Comparison of ENCODE assay signal across 24 cellular contexts in the genomic region with DNA sequence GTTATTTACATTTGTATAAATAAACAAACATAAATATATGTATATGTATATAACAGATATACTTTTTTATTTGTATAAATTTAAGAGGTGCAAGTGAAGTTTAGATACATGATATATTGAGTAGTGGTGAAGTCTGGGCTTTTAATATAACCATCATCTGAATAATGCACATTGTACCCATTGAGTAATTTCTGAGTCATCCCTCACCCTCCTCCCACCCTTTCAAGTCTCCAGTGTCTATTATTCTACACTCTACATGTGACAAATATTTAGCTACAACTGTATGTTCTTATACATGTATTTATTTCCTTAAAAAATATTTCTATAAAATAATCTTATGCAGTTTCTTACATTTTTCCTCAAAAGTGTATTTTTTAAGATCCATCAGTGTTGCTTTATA.
"Had no signal": no experiment of that assay in that cellular context is flagged by ENCODE, and none has a peak within 500 bp of the region (broad histone marks: within the 10 kb centered on the region; RNA-seq: fewer than 3 reads in every experiment).

No MANE protein-coding gene starts in this region.

- H3K4me1 ChIP-seq: prostate gland, spleen, testis, uterus had no signal

- H3K27ac ChIP-seq: cardiac muscle cell, gastrocnemius medialis, neutrophil, ovary, prostate gland, spleen, testis, uterus had no signal

- ATAC-seq: activated CD4-positive, alpha-beta T cell treated with anti-CD3 and anti-CD28 coated beads for 36 hours; activated T-helper 17 cell treated with anti-CD3 and anti-CD28 coated beads, Interleukin-2, amount 50 U/mL, for 72 hours; gastrocnemius medialis; left cardiac atrium had no signal

- H3K27me3 ChIP-seq: cardiac muscle cell, gastrocnemius medialis, neutrophil, ovary, spleen, testis, uterus had no signal

- H3K36me3 ChIP-seq: cardiac muscle cell, gastrocnemius medialis, neutrophil, ovary, prostate gland, spleen, uterus had no signal

- DNase-seq: activated B cell treated with CpG ODN at 0.5 μM for 24 hours; activated CD4-positive, alpha-beta T cell treated with anti-CD3 and anti-CD28 coated beads for 36 hours; activated CD4-positive, alpha-beta T cell treated with anti-CD3 and anti-CD28 coated beads, Interleukin-2, amount 50 U/mL, for 4 hours; activated CD8-positive, alpha-beta memory T cell treated with anti-CD3 and anti-CD28 coated beads for 24 hours; activated CD8-positive, alpha-beta memory T cell treated with anti-CD3 and anti-CD28 coated beads, Interleukin-2, amount 50 U/mL, for 4 hours; activated naive CD4-positive, alpha-beta T cell treated with Interleukin-2 at 50 U/mL for 16 hours; activated naive CD8-positive, alpha-beta T cell treated with anti-CD3 and anti-CD28 coated beads for 36 hours; activated T-cell treated with anti-CD3 and anti-CD28 coated beads, Interleukin-2, amount 50 U/mL, for 24 hours; amniotic stem cell; gastrocnemius medialis; head of caudate nucleus; islet precursor cell; left cardiac atrium; ovary; spleen; stimulated activated CD4-positive, alpha-beta T cell treated with anti-CD3 and anti-CD28 coated beads, Interleukin-4, amount 100 ng/mL, for 1 hour; stimulated activated naive CD4-positive, alpha-beta T cell; testis; trophoblast cell; uterus had no signal

- H3K9me3 ChIP-seq: gastrocnemius medialis, neutrophil, ovary, prostate gland, spleen, testis, uterus had no signal

- H3K4me3 ChIP-seq: cardiac muscle cell, gastrocnemius medialis, ovary, prostate gland, spleen, testis, uterus had no signal
